Comparison of ENCODE assay signal across 16 cellular contexts in the genomic region with DNA sequence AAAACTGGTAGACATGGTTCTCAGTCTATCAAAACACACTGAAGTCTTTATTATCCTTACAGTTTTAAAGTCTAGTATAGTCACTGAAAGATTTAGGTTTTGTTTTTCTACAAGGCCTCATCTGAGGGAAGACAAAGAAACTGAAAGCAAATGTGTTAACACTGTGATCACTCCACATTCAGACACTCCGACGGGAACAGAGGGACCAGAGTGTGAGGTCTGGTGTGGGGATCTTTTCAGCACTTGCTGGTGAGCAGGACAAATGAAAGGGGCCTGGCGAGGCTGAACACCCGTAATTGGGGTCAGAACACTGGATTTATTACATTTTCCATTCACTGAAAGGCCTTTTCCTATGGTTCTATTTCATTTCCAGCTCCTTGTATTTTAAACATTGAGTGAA.
"Had no signal": no experiment of that assay in that cellular context is flagged by ENCODE, and none has a peak within 500 bp of the region (broad histone marks: within the 10 kb centered on the region; RNA-seq: fewer than 3 reads in every experiment).

No MANE protein-coding gene starts in this region.

- DNase-seq: activated CD4-positive, alpha-beta T cell treated with anti-CD3 and anti-CD28 coated beads for 4 hours; activated CD8-positive, alpha-beta memory T cell treated with anti-CD3 and anti-CD28 coated beads, Interleukin-2, amount 50 U/mL, for 4 hours; activated CD8-positive, alpha-beta T cell treated with anti-CD3 and anti-CD28 coated beads for 36 hours; activated naive CD4-positive, alpha-beta T cell; cortex of kidney; effector memory CD4-positive, alpha-beta T cell; hypothalamus; lower lobe of right lung; naive B cell; occipital lobe; right lobe of liver; spleen; stimulated activated CD4-positive, alpha-beta T cell treated with anti-CD3 and anti-CD28 coated beads, Interleukin-1b, Interleukin-23, amount 100 ng/mL, for 48 hours had no signal

- H3K4me1 ChIP-seq: ascending aorta, lower lobe of right lung, prostate gland, right lobe of liver, spleen had no signal

- H3K27ac ChIP-seq: ascending aorta, lower lobe of right lung, prostate gland, right lobe of liver, spleen had no signal

- H3K4me3 ChIP-seq: ascending aorta, lower lobe of right lung, prostate gland, right lobe of liver, spleen had no signal

- H3K36me3 ChIP-seq: ascending aorta, lower lobe of right lung, prostate gland, right lobe of liver, spleen had no signal

- ATAC-seq: activated CD8-positive, alpha-beta T cell treated with anti-CD3 and anti-CD28 coated beads for 36 hours; lower lobe of right lung; right lobe of liver; stimulated activated memory B cell treated with anti-CD40 and anti-IgM and Interleukin-4, amounts not matched to agents 10 μg/mL and 1 μg/mL and 100 μg/mL, for 72 hours had no signal

- H3K9me3 ChIP-seq: ascending aorta, lower lobe of right lung, prostate gland, right lobe of liver, spleen had no signal

- H3K27me3 ChIP-seq: ascending aorta, right lobe of liver, spleen had no signal
